Comparison of ENCODE assay signal across 8 cellular contexts in genomic region chr4:177554966-177555574, GRCh38.
DNase-seq lines count a peak whose midpoint lies in the region; ATAC-seq and TF ChIP-seq lines count a peak whose summit lies in the region.

No MANE protein-coding gene starts in this region.

- H3K27ac ChIP-seq in RWPE2 (ENCODE audit: poor library complexity, severe bottlenecking): no peak overlapping the region
- no peak overlapping the region for H3K27ac ChIP-seq in thoracic aorta

- DNase-seq in NCI-H510A treated with DMSO at 0.1 percent for 48 hours (lab: John Stamatoyannopoulos, UW) (peak; percentile 20), NCI-H510A (lab: John Stamatoyannopoulos, UW) (no peak), HAP-1 (ENCODE audit: low spot score in 2 of 2) (peak; percentile 44 to 63), RWPE2 (ENCODE audit: low spot score) (no peak), foreskin fibroblast (peak in 1 of 2 donors; percentile 57), thoracic aorta (ENCODE audit: low spot score) (no peak)
- no peak for DNase-seq in central memory CD4-positive, alpha-beta T cell

- no peaks in the 10 kb centered on the region for H3K36me3 ChIP-seq in HAP-1 (replicated peaks)
- H3K36me3 ChIP-seq in RWPE2 (ENCODE audit: low read depth): no peaks in the 10 kb centered on the region
- no peaks in the 10 kb centered on the region for H3K36me3 ChIP-seq in thoracic aorta

- in situ Hi-C loops in HAP-1 (cut with MboI; ENCODE audit: low sequenced_read_pairs): no loop called here

- ATAC-seq in RWPE2 (ENCODE audit: low read depth): no peak
- no peak for ATAC-seq in thoracic aorta (ENCODE audit: insufficient number of reproducible peaks, low FRiP score, low read depth)
- no peak for ATAC-seq in activated CD4-positive, CD25-positive, alpha-beta regulatory T cell treated with anti-CD3 and anti-CD28 coated beads, Interleukin-2, amount 50 U/mL, for 24 hours

- H3K4me3 ChIP-seq in HAP-1 (no peak overlapping the region), RWPE2 (ENCODE audit: severe bottlenecking) (no peak overlapping the region), foreskin fibroblast (ENCODE audit: low read depth in 1 of 2, low read length in 2 of 2) (no peak overlapping the region), thoracic aorta (no peak overlapping the region)

- TF ChIP-seq CTCF in RWPE2 (IDR thresholded peaks at IDR 0.05; ENCODE audit: poor library complexity, severe bottlenecking): peak; percentile 88
- peak; percentile 49 for TF ChIP-seq CTCF in foreskin fibroblast (IDR thresholded peaks at IDR 0.05; ENCODE audit: low read depth, low read length)
- peak; percentile 51 for TF ChIP-seq CTCF in thoracic aorta (IDR thresholded peaks at IDR 0.05)

- H3K9me3 ChIP-seq in HAP-1 (no peaks in the 10 kb centered on the region), RWPE2 (ENCODE audit: severe bottlenecking) (no peaks in the 10 kb centered on the region), thoracic aorta (no peaks in the 10 kb centered on the region)

- H3K27me3 ChIP-seq in HAP-1 (ENCODE audit: low read depth) (no peaks in the 10 kb centered on the region), RWPE2 (ENCODE audit: insufficient read depth, poor library complexity, severe bottlenecking) (peaks cover 3% of the 10 kb centered on the region), thoracic aorta (replicated peaks; ENCODE audit: insufficient read depth) (no peaks in the 10 kb centered on the region)

- H3K4me1 ChIP-seq in HAP-1: no peaks in the 10 kb centered on the region
- H3K4me1 ChIP-seq in RWPE2 (ENCODE audit: insufficient read depth, poor library complexity, severe bottlenecking): no peaks in the 10 kb centered on the region
- no peaks in the 10 kb centered on the region for H3K4me1 ChIP-seq in thoracic aorta (ENCODE audit: control insufficient read depth in 1 of 2, low read depth in 2 of 2)

Comparison
In these comparisons a context has a peak if more than half of its experiments do, and no peak if none do; other contexts are left out.
1. DNase-seq: peak in NCI-H510A treated with DMSO at 0.1 percent for 48 hours (single experiment) and HAP-1 (2 of 2); none in NCI-H510A (single experiment), RWPE2 (single experiment), thoracic aorta (single experiment) and central memory CD4-positive, alpha-beta T cell (single experiment).
2. Peak in every context shown above with its lines, with median percentiles within 50 percentile points of each other: CTCF ChIP-seq.